In genomic region chr16:6841392-6841791, GRCh38 we compare ENCODE assay signal across 35 cellular contexts.
"Had no signal": no experiment of that assay in that cellular context is flagged by ENCODE, and none has a peak within 500 bp of the region (broad histone marks: within the 10 kb centered on the region; RNA-seq: fewer than 3 reads in every experiment).

No MANE protein-coding gene starts in this region.

- H3K4me3 ChIP-seq: MG63 had no signal

- H3K36me3 ChIP-seq: MG63 had no signal

- H3K9me3 ChIP-seq: MG63 had no signal

- H3K27me3 ChIP-seq: MG63 had no signal

- DNase-seq: Karpas-422, Kasumi-1, MG63, MM.1S, MV-4-11, NCI-H1048, NCI-H1092, NCI-H1092 treated with DMSO at 0.1 percent for 48 hours, NCI-H1105, NCI-H1105 treated with DMSO at 0.1 percent for 48 hours, NCI-H1417, NCI-H1436, NCI-H1436 treated with DMSO at 0.1 percent for 48 hours, NCI-H146, NCI-H1694, NCI-H1694 treated with DMSO at 0.1 percent for 48 hours, NCI-H187, NCI-H187 treated with DMSO at 0.1 percent for 48 hours, NCI-H1930, NCI-H2029, NCI-H2029 treated with DMSO at 0.1 percent for 48 hours, NCI-H2081, NCI-H2081 treated with DMSO at 0.1 percent for 48 hours, NCI-H2107, NCI-H2171, NCI-H2171 treated with DMSO at 0.1 percent for 48 hours, NCI-H2227 treated with DMSO at 0.1 percent for 48 hours, NCI-H226, NCI-H345, NCI-H446, NCI-H446 treated with DMSO at 0.1 percent for 48 hours, NCI-H510A, NCI-H510A treated with DMSO at 0.1 percent for 48 hours, NCI-H524, NCI-H524 treated with DMSO at 0.1 percent for 48 hours had no signal
